Comparison of ENCODE assay signal across 17 cellular contexts in the genomic region with DNA sequence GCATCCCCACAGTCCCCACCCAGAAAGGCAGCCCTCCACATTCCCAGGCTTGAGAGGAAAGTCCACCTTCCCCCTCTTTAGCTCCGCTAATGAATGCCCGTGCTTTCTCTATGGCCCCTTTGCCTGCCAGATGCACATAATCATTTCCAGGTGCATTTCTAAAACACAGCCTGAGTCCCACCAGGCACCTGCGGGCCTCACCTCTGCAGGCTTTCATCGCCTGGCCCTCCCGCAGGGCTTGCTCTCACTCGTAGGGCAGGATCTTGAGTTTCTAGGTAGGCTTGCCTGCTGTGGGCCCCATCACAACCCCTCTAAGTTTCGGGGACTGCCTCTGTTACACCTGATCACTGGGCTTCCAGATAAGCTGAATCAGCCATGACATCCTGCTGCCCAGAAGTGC.
"Had no signal": no experiment of that assay in that cellular context is flagged by ENCODE, and none has a peak within 500 bp of the region (broad histone marks: within the 10 kb centered on the region; RNA-seq: fewer than 3 reads in every experiment).

No MANE protein-coding gene starts in this region.

- H3K27ac Mint-ChIP-seq: mesothelial cell of epicardium, natural killer cell, progenitor cell of endocrine pancreas had no signal

- H3K36me3 ChIP-seq: pancreas had no signal

- H3K9me3 Mint-ChIP-seq: mesothelial cell of epicardium, natural killer cell, neural crest cell had no signal

- ATAC-seq: natural killer cell; pancreas; right cardiac atrium; stimulated activated naive CD8-positive, alpha-beta T cell treated with anti-CD3 and anti-CD28 coated beads, Interleukin-15, Interleukin-2, amounts not matched to agents 100 U/mL and 50 U/mL, for 24 hours had no signal

- H3K79me2 ChIP-seq: hepatocyte had no signal

- DNase-seq: effector CD8-positive, alpha-beta T cell; foreskin melanocyte; kidney glomerular epithelial cell; mammary epithelial cell; natural killer cell; pancreas; right cardiac atrium; small intestine; stimulated activated CD4-positive, alpha-beta T cell treated with anti-CD3 and anti-CD28 coated beads, Interleukin-12 subunit alpha, Interleukin-12 subunit beta, amount 100 ng/mL, for 4 hours; stimulated activated naive CD8-positive, alpha-beta T cell treated with anti-CD3 and anti-CD28 coated beads, Interleukin-15, Interleukin-2, amounts not matched to agents 100 U/mL and 50 U/mL, for 24 hours; testis had no signal

- H3K4me3 ChIP-seq: coronary artery, hepatocyte, pancreas, testis, tibial nerve had no signal

- H3K27me3 ChIP-seq: hepatocyte, pancreas, testis, tibial nerve had no signal

- H3K9me3 ChIP-seq: pancreas, testis, tibial nerve had no signal

- H3K4me2 ChIP-seq: hepatocyte had no signal

- H3K36me3 Mint-ChIP-seq: mesothelial cell of epicardium, natural killer cell had no signal

- H3K4me1 Mint-ChIP-seq: mesothelial cell of epicardium, natural killer cell had no signal

- H3K4me1 ChIP-seq: tibial nerve had no signal

- H2AFZ ChIP-seq: hepatocyte had no signal

- H3K27ac ChIP-seq: coronary artery, hepatocyte, pancreas, testis, tibial nerve had no signal

- H3K4me3 Mint-ChIP-seq: mesothelial cell of epicardium, natural killer cell, neural crest cell had no signal
